ENCODE assay signal across 8 cellular contexts in the genomic region with DNA sequence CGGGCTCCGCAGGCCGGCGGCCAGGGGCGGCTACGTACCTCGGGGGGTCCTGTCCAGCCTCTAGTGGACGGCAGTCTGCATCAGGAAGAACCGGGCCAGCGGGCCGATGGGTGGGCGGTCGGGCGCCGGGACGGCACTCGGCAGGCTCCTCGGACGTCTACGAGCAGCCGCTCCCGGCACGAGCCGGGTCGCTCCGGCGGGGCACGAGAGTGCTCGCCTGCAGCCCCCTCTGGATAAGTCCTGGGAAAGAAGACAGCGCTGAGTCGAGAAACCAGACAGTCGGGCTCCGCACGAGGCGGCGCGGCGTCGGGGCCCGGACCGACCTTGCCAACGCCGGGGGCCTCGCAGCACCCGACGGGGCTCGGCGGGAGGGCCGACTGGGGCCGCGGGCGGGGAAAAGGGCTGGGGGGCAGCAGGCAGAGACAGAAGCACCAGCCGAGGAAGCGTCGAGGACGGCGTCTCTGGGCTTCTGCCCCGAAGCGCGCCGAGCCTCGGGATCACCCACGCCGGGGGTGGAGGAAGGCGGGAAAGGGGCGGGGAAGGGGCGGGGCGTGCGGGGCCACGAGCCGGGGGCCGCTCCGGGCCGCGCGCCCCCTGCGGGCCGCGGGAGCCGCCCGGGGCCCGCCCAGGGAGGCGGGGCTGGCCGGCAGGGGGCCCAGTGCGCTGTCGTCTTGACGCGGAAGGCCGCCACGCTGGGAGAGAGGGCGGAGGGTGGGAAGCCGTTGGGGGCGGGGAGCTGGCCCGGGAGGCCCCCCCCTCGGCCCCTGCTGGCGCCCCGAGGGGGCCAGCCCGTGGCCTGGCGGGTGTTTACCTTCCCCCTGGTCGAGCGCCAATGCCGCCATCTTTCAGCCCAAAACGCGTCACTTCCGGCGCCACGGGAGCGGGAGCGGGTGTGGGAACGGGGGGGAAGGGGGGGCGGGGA. TPM values are rescaled to one million over a fixed set of nuclear protein-coding genes. Genes with fewer than 3 reads are reported as not detected.
A peak's percentile ranks its signal among the peaks of the same experiment; 100 is the strongest.
DNase-seq lines count a peak whose midpoint lies in the region; ATAC-seq and TF ChIP-seq lines count a peak whose summit lies in the region.

No MANE protein-coding gene starts in this region.

- H3K4me1 Mint-ChIP-seq in T-cell: peaks cover 20 to 32% (median 24%) of the 10 kb centered on the region in 3 donors

- peak; percentile 95 for TF ChIP-seq POLR2A in GM15510 (IDR thresholded peaks at IDR 0.05; ENCODE audit: borderline replicate concordance, extremely low read depth, insufficient read length)

- H3K4me3 ChIP-seq in psoas muscle (peak overlapping the region; percentile 85), urinary bladder (ENCODE audit: low read depth, low read length) (peak overlapping the region; percentile 86)

- ATAC-seq in HG02798 (IDR thresholded peaks at IDR 0.05; ENCODE audit: poor library complexity, unreplicated experiment): peak; percentile 91
- peak; percentile 87 to 94 (median 88) for ATAC-seq in T-cell (replicated peaks in 1 of 4)
- peak; percentile 94 for ATAC-seq in left ventricle myocardium superior
- ATAC-seq in psoas muscle: peak; percentile 91 to 97 (median 92)

- POLR2A ChIA-PET in T-cell (lab: Charles Lee): interaction anchor here in 1 of 2 donors (0.6 to 1.9 kb wide), 3 partner anchors 29 to 794 kb away, joined by 4 to 18 read pairs (median 4); no protein-coding TSS in a partner anchor

- TF ChIP-seq CTCF in psoas muscle (IDR thresholded peaks at IDR 0.05): peak; percentile 33

- 0 to 28% (median 1%) methylated on average over 6 to 106 of the region's 111 CpGs for WGBS in psoas muscle, 3 donors
- WGBS in urinary bladder: under 1% methylated on average over 84 of the region's 111 CpGs

- no peak overlapping the region for H3K27ac Mint-ChIP-seq in T-cell

- H3K4me3 Mint-ChIP-seq in T-cell: peak overlapping the region; percentile 83 to 88 (median 86)

- H3K27me3 ChIP-seq in psoas muscle (ENCODE audit: insufficient read depth in 3 of 3, low read length in 2 of 3): peaks cover 0 to 15% (median 0%) of the 10 kb centered on the region in 3 donors

- H3K27ac ChIP-seq in psoas muscle: peak overlapping the region; percentile 92
- peak overlapping the region; percentile 89 for H3K27ac ChIP-seq in urinary bladder (ENCODE audit: low read depth)

- H3K9me3 ChIP-seq in psoas muscle: no peaks in the 10 kb centered on the region

- intact Hi-C loops in left ventricle myocardium superior (cut with micrococcal nuclease): loop anchor here (5.0 to 10.0 kb wide), 2 partner anchors 108 to 240 kb away; a partner anchor contains a TSS
- intact Hi-C loops in psoas muscle (cut with DNase I): loop anchor here in 1 of 2 donors (1.0 to 5.0 kb wide), 2 partner anchors 29 to 118 kb away; a partner anchor contains a TSS

- CTCF ChIA-PET in T-cell (lab: Charles Lee): interaction anchor here (0.7 to 2.9 kb wide), 7 partner anchors 11 to 124 kb away, joined by 3 to 41 read pairs (median 5); a partner anchor contains a TSS

- no peaks in the 10 kb centered on the region for H3K9me3 Mint-ChIP-seq in T-cell

- H3K4me1 ChIP-seq in psoas muscle: no peaks in the 10 kb centered on the region
- no peaks in the 10 kb centered on the region for H3K4me1 ChIP-seq in urinary bladder (ENCODE audit: insufficient read depth)

- H3K36me3 Mint-ChIP-seq in T-cell: peaks cover 3% of the 10 kb centered on the region

- DNase-seq in NCI-H1417 treated with DMSO at 0.1 percent for 48 hours (lab: John Stamatoyannopoulos, UW) (peak; percentile 68), T-cell (peak; percentile 59 to 82 (median 74)), amniotic epithelial cell (ENCODE audit: low read depth) (peak; percentile 88), left ventricle myocardium superior (peak; percentile 92), psoas muscle (peak; percentile 89 to 93)

- peaks cover 0 to 6% of the 10 kb centered on the region in 2 donors for H3K27me3 Mint-ChIP-seq in T-cell

- H3K36me3 ChIP-seq in psoas muscle (ENCODE audit: insufficient read depth in 1 of 2, low read depth in 1 of 2) (no peaks in the 10 kb centered on the region), urinary bladder (ENCODE audit: insufficient read depth) (no peaks in the 10 kb centered on the region)

RNA-seq across cellular contexts. Expression of a gene that starts 1.9 kb away (rescaled TPM):
- total RNA-seq in T-cell (10 to 100 TPM in 2 of 5 donors, 1 to 10 TPM in 3; 7.1 to 21.1 (median 8.0) TPM), left ventricle myocardium superior (6.5 TPM), psoas muscle (10 to 100 TPM in 1 of 4 donors, 1 to 10 TPM in 3; 5.0 to 10.2 (median 6.7) TPM), urinary bladder (29.0 TPM)
- polyA plus RNA-seq in psoas muscle (1 to 10 TPM; 2.1 to 4.8 (median 2.7) TPM), urinary bladder (5.3 TPM)

RNA-seq across cellular contexts. Expression of a gene that starts 29.7 kb away (rescaled TPM):
- 100 to 1,000 TPM; 180 to 309 (median 196) TPM for total RNA-seq in T-cell
- 76.8 TPM for total RNA-seq in left ventricle myocardium superior
- total RNA-seq in psoas muscle: 100 to 1,000 TPM in 3 of 4 donors, 10 to 100 TPM in 1; 96.6 to 130 (median 112) TPM
- polyA plus RNA-seq in psoas muscle: 10 to 100 TPM; 56.1 to 62.9 (median 58.0) TPM
- 261 TPM for total RNA-seq in urinary bladder
- polyA plus RNA-seq in urinary bladder: 85.5 TPM

Comparison
In these comparisons a context has a peak if more than half of its experiments do, and no peak if none do; other contexts are left out.
1. Peak in every context shown above with its lines: DNase-seq, ATAC-seq, H3K4me3 ChIP-seq and H3K27ac ChIP-seq.